2 cellular contexts compared by ENCODE assay signal in genomic region chr16:66605177-66605999, GRCh38.
TF ChIP-seq lines count a peak whose summit lies in the region.

No MANE protein-coding gene starts in this region.

TF ChIP-seq in HEK293, 187 proteins besides CTCF, POLR2A, EP300 and RAD21 (continued from another document and continues in another):
- TF ChIP-seq SCRT1 (tag by site-specific recombination; IDR thresholded peaks at IDR 0.05; ENCODE audit: borderline replicate concordance) = peak; percentile 90; the same call in 1 of the 2 replicates
- TF ChIP-seq ZNF302 (tag by site-specific recombination; IDR thresholded peaks at IDR 0.05; ENCODE audit: low read depth) = no peak
- TF ChIP-seq SALL2 (tag by site-specific recombination; IDR thresholded peaks at IDR 0.05; ENCODE audit: borderline replicate concordance) = no peak
- TF ChIP-seq ZNF501 (tag by site-specific recombination; IDR thresholded peaks at IDR 0.05) = no peak
- no peak for TF ChIP-seq ZNF394 (tag by site-specific recombination; IDR thresholded peaks at IDR 0.05; ENCODE audit: borderline replicate concordance)
- no peak for TF ChIP-seq TSHZ1 (tag by site-specific recombination; IDR thresholded peaks at IDR 0.05; ENCODE audit: borderline replicate concordance)
- no peak for TF ChIP-seq WT1 (tag by site-specific recombination; IDR thresholded peaks at IDR 0.05)
- no peak for TF ChIP-seq ZNF174 (tag by site-specific recombination; IDR thresholded peaks at IDR 0.05)
- no peak for TF ChIP-seq ZNF510 (tag by site-specific recombination; IDR thresholded peaks at IDR 0.05; ENCODE audit: insufficient replicate concordance)
- no peak for TF ChIP-seq ZNF426 (tag by site-specific recombination; IDR thresholded peaks at IDR 0.05)
- TF ChIP-seq BCL6B (tag by site-specific recombination; IDR thresholded peaks at IDR 0.05) = no peak
- no peak for TF ChIP-seq ZNF121 (tag by site-specific recombination; IDR thresholded peaks at IDR 0.05)
- TF ChIP-seq ZNF169 (tag by site-specific recombination; IDR thresholded peaks at IDR 0.05) = no peak
- TF ChIP-seq ELK4 (IDR thresholded peaks at IDR 0.05; ENCODE audit: borderline replicate concordance, low read depth, low read length) = no peak
- TF ChIP-seq ATF2 (tag by site-specific recombination; IDR thresholded peaks at IDR 0.05; ENCODE audit: low read depth) = no peak
- no peak for TF ChIP-seq ZNF350 (tag by site-specific recombination; IDR thresholded peaks at IDR 0.05)
- no peak for TF ChIP-seq ZNF48 (tag by site-specific recombination; IDR thresholded peaks at IDR 0.05)
- no peak for TF ChIP-seq IKZF3 (tag by site-specific recombination; IDR thresholded peaks at IDR 0.05)
- no peak for TF ChIP-seq ZNF266 (tag by site-specific recombination; IDR thresholded peaks at IDR 0.05; ENCODE audit: low read depth)
- TF ChIP-seq ZBTB21 (tag by site-specific recombination; IDR thresholded peaks at IDR 0.05) = no peak
- no peak for TF ChIP-seq ZNF645 (tag by site-specific recombination; IDR thresholded peaks at IDR 0.05)
- TF ChIP-seq PRDM1 (tag by site-specific recombination; IDR thresholded peaks at IDR 0.05) = no peak
- no peak for TF ChIP-seq ZNF155 (tag by site-specific recombination; IDR thresholded peaks at IDR 0.05)
- no peak for TF ChIP-seq HOXC10 (CRISPR knock-in tag; IDR thresholded peaks at IDR 0.05)
- no peak for TF ChIP-seq ZNF701 (tag by site-specific recombination; IDR thresholded peaks at IDR 0.05)

TF ChIP-seq in K562, 482 proteins besides CTCF, POLR2A, EP300 and RAD21 (continued from another document):
- no peak for TF ChIP-seq TSHZ1 (CRISPR knock-in tag; IDR thresholded peaks at IDR 0.05)
- peak in 1 of 3 experiments; percentile 6 for TF ChIP-seq YY1 (IDR thresholded peaks at IDR 0.05; ENCODE audit: borderline replicate concordance in 1 of 3, control insufficient read depth in 1 of 3, extremely low read depth in 1 of 3, insufficient read depth in 3 of 3, insufficient read length in 1 of 3, insufficient replicate concordance in 2 of 3, low read depth in 1 of 3, low read length in 2 of 3)
- no peak for TF ChIP-seq PYGO2 (tag; IDR thresholded peaks at IDR 0.05)
- TF ChIP-seq CCNT2 (IDR thresholded peaks at IDR 0.05; ENCODE audit: borderline replicate concordance, extremely low read depth, insufficient read length, low read depth, low read length) = peak; percentile 5
- peak; percentile 99 for TF ChIP-seq ZKSCAN8 (CRISPR knock-in tag; IDR thresholded peaks at IDR 0.05)
